Comparison of ENCODE assay signal across 11 cellular contexts in the genomic region with DNA sequence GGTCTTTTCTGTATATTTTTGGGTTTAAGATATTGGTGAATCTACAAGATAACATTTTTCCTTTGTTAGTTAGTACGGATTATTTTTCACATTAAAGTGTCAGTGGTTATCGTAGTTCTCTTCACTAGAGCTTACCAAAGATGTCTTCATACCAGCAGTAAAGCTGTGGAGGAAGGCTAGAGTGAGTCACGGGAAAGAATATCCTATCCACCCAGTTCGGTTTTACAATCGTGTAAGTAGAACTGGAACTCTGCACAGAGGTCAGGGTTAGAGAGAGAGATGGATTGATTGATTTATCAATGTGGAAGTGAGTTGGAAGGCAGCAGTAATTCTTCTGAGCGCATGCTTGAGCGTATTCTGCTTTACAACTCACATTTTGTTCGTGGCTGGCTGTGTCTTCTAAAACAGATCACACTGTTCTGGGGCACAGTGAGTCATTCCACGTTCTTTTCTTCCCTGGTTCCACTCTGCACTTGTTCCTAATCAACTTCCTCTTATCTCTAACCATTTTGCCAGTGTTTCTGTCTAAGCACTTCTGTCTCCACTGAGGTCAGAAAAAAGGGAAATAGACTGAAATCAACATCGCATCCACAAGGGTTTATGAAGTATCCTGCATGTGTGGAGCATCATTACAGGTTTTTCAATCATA.
A peak's percentile ranks its signal among the peaks of the same experiment; 100 is the strongest.
DNase-seq lines count a peak whose midpoint lies in the region; ATAC-seq and TF ChIP-seq lines count a peak whose summit lies in the region.
"Had no signal": no experiment of that assay in that cellular context is flagged by ENCODE, and none has a peak within 500 bp of the region (broad histone marks: within the 10 kb centered on the region; RNA-seq: fewer than 3 reads in every experiment).

No MANE protein-coding gene starts in this region.

- H3K18ac ChIP-seq in mesenchymal stem cell (ENCODE audit: low read depth in 1 of 2, low read length in 2 of 2) = no peak overlapping the region

- H3K27ac ChIP-seq in mesenchymal stem cell (ENCODE audit: low read length, poor library complexity, severe bottlenecking) (no peak overlapping the region), aorta (ENCODE audit: low read depth in 1 of 2, low read length in 2 of 2) (peak overlapping the region in 1 of 2 donors; percentile 63), osteoblast (ENCODE audit: low read depth, low read length) (no peak overlapping the region)

- H3K4me3 ChIP-seq in astrocyte of the spinal cord (ENCODE audit: low read depth, low read length) (no peak overlapping the region), mesenchymal stem cell (ENCODE audit: insufficient read depth in 1 of 2, low read depth in 1 of 2, low read length in 2 of 2) (no peak overlapping the region), aorta (ENCODE audit: low read length in 2 of 2) (peak overlapping the region in 1 of 2 donors; percentile 34), osteoblast (ENCODE audit: insufficient read depth, low read length) (no peak overlapping the region)
- H3K4me3 ChIP-seq: HAP-1 had no signal

- no peaks in the 10 kb centered on the region for H3K27me3 ChIP-seq in mesenchymal stem cell (ENCODE audit: control insufficient read depth in 1 of 2, insufficient read depth in 1 of 2, low read length in 2 of 2)
- H3K27me3 ChIP-seq in aorta (ENCODE audit: control insufficient read depth in 1 of 2, insufficient read depth in 2 of 2, low read length in 1 of 2) = no peaks in the 10 kb centered on the region
- H3K27me3 ChIP-seq in osteoblast (ENCODE audit: insufficient read depth, low read length) = no peaks in the 10 kb centered on the region

- no peak overlapping the region for H3K9ac ChIP-seq in mesenchymal stem cell (ENCODE audit: low read length)

- TF ChIP-seq CTCF in astrocyte of the spinal cord (IDR thresholded peaks at IDR 0.05; ENCODE audit: low read depth, low read length) = no peak
- no peak for TF ChIP-seq CTCF in osteoblast (IDR thresholded peaks at IDR 0.05; ENCODE audit: extremely low read depth, low read depth, low read length)

- H4K8ac ChIP-seq in mesenchymal stem cell (ENCODE audit: low read length) = peak overlapping the region; percentile 42

- H2BK12ac ChIP-seq in mesenchymal stem cell (ENCODE audit: low read length in 2 of 2) = no peak overlapping the region

- H2AFZ ChIP-seq in mesenchymal stem cell (ENCODE audit: low read depth, low read length) (no peak overlapping the region), osteoblast (ENCODE audit: low read length) (no peak overlapping the region)

- no peak overlapping the region for H2BK15ac ChIP-seq in mesenchymal stem cell (ENCODE audit: low read depth, poor library complexity, severe bottlenecking)

- H2BK5ac ChIP-seq in mesenchymal stem cell (ENCODE audit: low read depth, low read length, poor library complexity, severe bottlenecking) = no peak overlapping the region

- H4K20me1 ChIP-seq in osteoblast (ENCODE audit: insufficient read depth, low read length) = no peaks in the 10 kb centered on the region

- H3K4me1 ChIP-seq in mesenchymal stem cell (ENCODE audit: control insufficient read depth, insufficient read depth, low read depth, low read length) = no peaks in the 10 kb centered on the region
- peaks cover 0 to 3% of the 10 kb centered on the region in 2 donors for H3K4me1 ChIP-seq in aorta (ENCODE audit: control insufficient read depth in 1 of 2, insufficient read depth in 2 of 2, low read length in 2 of 2)
- H3K4me1 ChIP-seq in osteoblast (ENCODE audit: insufficient read depth, low read length) = no peaks in the 10 kb centered on the region
- H3K4me1 ChIP-seq: HAP-1 had no signal

- DNase-seq in Right ventricle myocardium inferior (ENCODE audit: missing footprints) (no peak), cardiac septum (ENCODE audit: low spot score) (no peak), astrocyte of the spinal cord (ENCODE audit: low read depth, low spot score) (peak; percentile 12), mesenchymal stem cell (peak; percentile 55), aorta (no peak), osteoblast (ENCODE audit: insufficient read length, low spot score, missing footprints) (no peak), SW480 (ENCODE audit: low spot score) (no peak)
- DNase-seq: effector CD4-positive, alpha-beta T cell; left cardiac atrium had no signal

- no peaks in the 10 kb centered on the region for H3K79me2 ChIP-seq in osteoblast (ENCODE audit: insufficient read depth, low read length)

- H3K4me2 ChIP-seq in mesenchymal stem cell (ENCODE audit: low read length, poor library complexity, severe bottlenecking) = no peak overlapping the region
- H3K4me2 ChIP-seq in osteoblast (ENCODE audit: insufficient read depth, low read length) = no peak overlapping the region

- H3K14ac ChIP-seq in mesenchymal stem cell (ENCODE audit: low read length in 2 of 2) = no peak overlapping the region

- intact Hi-C loops in Right ventricle myocardium inferior (cut with DNase I) (no loop called here), cardiac septum (cut with DNase I) (no loop called here), aorta (cut with DNase I) (no loop called here)

- no peak overlapping the region for H3K23ac ChIP-seq in mesenchymal stem cell (ENCODE audit: low read length in 2 of 2)

- ATAC-seq in Right ventricle myocardium inferior (peak; percentile 72), aorta (ENCODE audit: low FRiP score) (peak; percentile 57), HG03108 (IDR thresholded peaks at IDR 0.05; ENCODE audit: unreplicated experiment) (no peak)

- no peaks in the 10 kb centered on the region for H3K79me1 ChIP-seq in mesenchymal stem cell (replicated peaks; ENCODE audit: low read length, poor library complexity, severe bottlenecking)

- H2BK120ac ChIP-seq in mesenchymal stem cell (ENCODE audit: low read depth, low read length) = no peak overlapping the region

- H4K91ac ChIP-seq in mesenchymal stem cell (ENCODE audit: low read length) = no peak overlapping the region

- H3K36me3 ChIP-seq in mesenchymal stem cell (ENCODE audit: control insufficient read depth in 1 of 2, insufficient read depth in 2 of 2, low read depth in 1 of 2, low read length in 2 of 2) (no peaks in the 10 kb centered on the region), aorta (ENCODE audit: control insufficient read depth in 1 of 2, insufficient read depth in 2 of 2, low read length in 1 of 2) (no peaks in the 10 kb centered on the region), osteoblast (ENCODE audit: insufficient read depth, low read length) (no peaks in the 10 kb centered on the region)
- H3K36me3 ChIP-seq: HAP-1 had no signal

- no peak overlapping the region for H3K4ac ChIP-seq in mesenchymal stem cell (ENCODE audit: low read depth in 1 of 2, low read length in 2 of 2)

- 52% methylated on average over 7 of the region's 10 CpGs for WGBS in mesenchymal stem cell
- WGBS in aorta, 2 donors = 34 to 48% methylated on average over 10 of the region's 10 CpGs

- H3K9me3 ChIP-seq in mesenchymal stem cell (ENCODE audit: control insufficient read depth, low read length) (no peaks in the 10 kb centered on the region), aorta (ENCODE audit: control insufficient read depth, low read length) (no peaks in the 10 kb centered on the region), osteoblast (ENCODE audit: low read depth, low read length) (no peaks in the 10 kb centered on the region)
- H3K9me3 ChIP-seq: HAP-1 had no signal

- in situ Hi-C loops in astrocyte of the spinal cord (cut with HindIII; ENCODE audit: low sequenced_read_pairs) = no loop called here

- no peak overlapping the region for H2AK5ac ChIP-seq in mesenchymal stem cell (ENCODE audit: low read length, severe bottlenecking)

Comparison
In these comparisons a context has a peak if more than half of its experiments do, and no peak if none do; other contexts are left out.
1. DNase-seq: peak in astrocyte of the spinal cord (single experiment) and mesenchymal stem cell (single experiment); none in Right ventricle myocardium inferior (single experiment), cardiac septum (single experiment), aorta (0 of 2), osteoblast (single experiment) and SW480 (single experiment).